18 cellular contexts compared by ENCODE assay signal in the genomic region with DNA sequence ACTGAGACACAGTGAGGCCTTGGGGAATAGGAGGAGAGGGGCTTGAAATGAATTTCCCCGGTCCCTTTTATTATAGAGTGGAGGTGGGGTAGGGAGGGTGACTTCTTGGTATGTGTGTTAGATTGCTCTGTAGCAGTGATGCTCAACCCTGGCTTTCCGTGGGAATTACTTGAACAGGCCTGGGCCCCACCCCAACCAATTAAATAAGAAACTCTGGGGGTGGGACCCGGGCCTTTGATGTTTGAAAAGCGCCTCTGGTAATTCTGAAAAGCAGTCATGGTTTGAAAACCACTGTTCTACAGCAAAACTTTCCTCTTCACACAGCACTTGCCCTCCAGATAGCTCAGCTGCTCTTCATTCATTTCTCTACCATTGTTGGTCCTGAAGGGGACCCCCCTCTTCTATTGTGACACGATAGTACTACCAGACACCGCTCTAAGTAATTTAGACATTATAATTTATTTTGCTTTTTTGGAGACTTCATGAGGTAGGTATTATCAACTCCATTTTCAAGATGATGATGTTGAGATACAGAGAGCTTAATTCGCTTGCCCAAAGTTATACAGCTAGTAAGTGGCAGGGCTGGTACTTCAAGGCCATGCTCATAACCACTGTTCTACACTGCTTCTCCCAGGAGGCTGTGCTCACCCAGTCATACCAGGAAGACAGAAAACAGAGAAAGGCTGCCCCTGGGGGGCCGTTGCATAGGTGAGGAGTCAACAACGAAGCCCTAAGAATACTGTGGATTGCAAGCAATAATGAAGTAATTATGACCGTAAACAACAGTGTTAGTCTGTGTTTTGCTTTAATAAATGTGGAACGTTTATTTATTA.
"Had no signal": no experiment of that assay in that cellular context is flagged by ENCODE, and none has a peak within 500 bp of the region (broad histone marks: within the 10 kb centered on the region; RNA-seq: fewer than 3 reads in every experiment).

No MANE protein-coding gene starts in this region.

- H3K4me3 ChIP-seq: breast epithelium, lung, sigmoid colon, suprapubic skin, transverse colon, uterus had no signal

- H3K9me3 Mint-ChIP-seq: activated T-helper 2 cell treated with anti-CD3 and anti-CD28 coated beads, Interferon-gamma antibody, Interleukin-2, Interleukin-4, amounts not matched to agents 10 μg/mL and 5 μg/mL and 100 μg/mL, durations not matched to agents 14 hours and 24 hours and 36 hours; stimulated activated naive CD8-positive, alpha-beta T cell treated with anti-CD3 and anti-CD28 coated beads, Interleukin-15, Interleukin-2, amounts not matched to agents 100 ng/mL and 50 ng/mL, for 24 hours had no signal

- H3K4me1 ChIP-seq: breast epithelium, sigmoid colon, suprapubic skin, transverse colon, uterus had no signal

- H3K4me1 Mint-ChIP-seq: nephron progenitor cell had no signal

- H3K27me3 ChIP-seq: breast epithelium, sigmoid colon, suprapubic skin, transverse colon, uterus had no signal

- ATAC-seq: left lobe of liver had no signal

- DNase-seq: activated CD4-positive, CD25-positive, alpha-beta regulatory T cell treated with anti-CD3 and anti-CD28 coated beads, Interleukin-2, amount 50 U/mL, for 72 hours; activated naive CD4-positive, alpha-beta T cell treated with anti-CD3 and anti-CD28 coated beads for 36 hours; cerebellar nuclear complex; cortex of kidney; effector CD4-positive, alpha-beta T cell; midbrain; nephron progenitor cell; occipital lobe; sigmoid colon; T1000; transverse colon; uterus had no signal

- H3K4me3 Mint-ChIP-seq: activated naive CD4-positive, alpha-beta T cell treated with anti-CD3 and anti-CD28 coated beads for 36 hours; nephron progenitor cell; stimulated activated naive CD8-positive, alpha-beta T cell treated with anti-CD3 and anti-CD28 coated beads, Interleukin-15, Interleukin-2, amounts not matched to agents 100 ng/mL and 50 ng/mL, for 24 hours had no signal

- H3K9me3 ChIP-seq: breast epithelium, sigmoid colon, suprapubic skin, transverse colon, uterus had no signal

- H3K36me3 ChIP-seq: breast epithelium, sigmoid colon, suprapubic skin, transverse colon, uterus had no signal

- H3K27ac Mint-ChIP-seq: activated naive CD4-positive, alpha-beta T cell treated with anti-CD3 and anti-CD28 coated beads for 36 hours; activated T-helper 2 cell treated with anti-CD3 and anti-CD28 coated beads, Interferon-gamma antibody, Interleukin-2, Interleukin-4, amounts not matched to agents 10 μg/mL and 5 μg/mL and 100 μg/mL, durations not matched to agents 14 hours and 24 hours and 36 hours; nephron progenitor cell; stimulated activated naive CD8-positive, alpha-beta T cell treated with anti-CD3 and anti-CD28 coated beads, Interleukin-15, Interleukin-2, amounts not matched to agents 100 ng/mL and 50 ng/mL, for 24 hours had no signal

- H3K27ac ChIP-seq: breast epithelium, sigmoid colon, suprapubic skin, transverse colon, uterus had no signal
